18 cellular contexts compared by ENCODE assay signal in genomic region chr1:44511769-44512168, GRCh38.
DNase-seq lines count a peak whose midpoint lies in the region; ATAC-seq, FAIRE-seq and TF ChIP-seq lines count a peak whose summit lies in the region.
"Had no signal": no experiment of that assay in that cellular context is flagged by ENCODE, and none has a peak within 500 bp of the region (broad histone marks: within the 10 kb centered on the region; RNA-seq: fewer than 3 reads in every experiment).

No MANE protein-coding gene starts in this region.

- H3K4me3 Mint-ChIP-seq in activated CD4-positive, alpha-beta T cell treated with anti-CD3 and anti-CD28 coated beads, Interleukin-2, amount 10 ng/mL, durations not matched to agents 24 days and 14 days = no peak overlapping the region
- H3K4me3 Mint-ChIP-seq in T-helper 1 cell treated with Interleukin-12 subunit alpha and Interleukin-12 subunit beta and Interleukin-4 antibody, amounts not matched to agents 30 μg/mL and 1 μg/mL, for 36 hours = peak overlapping the region; percentile 29
- peak overlapping the region; percentile 62 for H3K4me3 Mint-ChIP-seq in memory B cell
- H3K4me3 Mint-ChIP-seq: effector memory CD8-positive, alpha-beta T cell; HFFc6 had no signal

- no peaks in the 10 kb centered on the region for H3K4me1 ChIP-seq in gastroesophageal sphincter
- H3K4me1 ChIP-seq: breast epithelium, tibial artery had no signal

- peak overlapping the region; percentile 30 for H3K27ac Mint-ChIP-seq in activated CD4-positive, alpha-beta T cell treated with anti-CD3 and anti-CD28 coated beads, Interleukin-2, amount 10 ng/mL, durations not matched to agents 24 days and 14 days
- no peak overlapping the region for H3K27ac Mint-ChIP-seq in T-helper 1 cell treated with Interleukin-12 subunit alpha and Interleukin-12 subunit beta and Interleukin-4 antibody, amounts not matched to agents 30 μg/mL and 1 μg/mL, for 36 hours
- peak overlapping the region; percentile 64 for H3K27ac Mint-ChIP-seq in memory B cell
- H3K27ac Mint-ChIP-seq: effector memory CD8-positive, alpha-beta T cell; HFFc6; progenitor cell of endocrine pancreas had no signal

- no peak for DNase-seq in activated CD4-positive, alpha-beta T cell treated with anti-CD3 and anti-CD28 coated beads, Interleukin-2, amount 10 ng/mL, durations not matched to agents 24 days and 14 days
- DNase-seq in activated CD4-positive, alpha-beta T cell treated with anti-CD3 and anti-CD28 coated beads for 4 hours = no peak
- DNase-seq in GM12891 (ENCODE audit: insufficient read length, low spot score) (no peak), memory B cell (ENCODE audit: low spot score in 2 of 2) (no peak), NCI-H82 treated with DMSO at 0.1 percent for 48 hours (lab: John Stamatoyannopoulos, UW; ENCODE audit: unreplicated experiment) (no peak)
- DNase-seq in activated CD4-positive, CD25-positive, alpha-beta regulatory T cell treated with anti-CD3 and anti-CD28 coated beads, Interleukin-2, amount 50 U/mL, for 72 hours = no peak
- DNase-seq: activated naive CD4-positive, alpha-beta T cell treated with anti-CD3 and anti-CD28 coated beads, Interleukin-2, amount 50 U/mL, for 16 hours; effector memory CD8-positive, alpha-beta T cell; HFFc6; naive B cell; NCI-H146; NK-92 treated with Interleukin-12 subunit alpha and Interleukin-12 subunit beta, amount 100 ng/mL, for 24 hours; Right ventricle myocardium superior; tibial artery had no signal

- ATAC-seq in memory B cell (ENCODE audit: low read depth) = peak; percentile 72
- no peak for ATAC-seq in gastroesophageal sphincter
- ATAC-seq: effector memory CD8-positive, alpha-beta T cell had no signal

- H3K4me1 Mint-ChIP-seq in activated CD4-positive, alpha-beta T cell treated with anti-CD3 and anti-CD28 coated beads, Interleukin-2, amount 10 ng/mL, durations not matched to agents 24 days and 14 days = peaks cover 6% of the 10 kb centered on the region
- H3K4me1 Mint-ChIP-seq in T-helper 1 cell treated with Interleukin-12 subunit alpha and Interleukin-12 subunit beta and Interleukin-4 antibody, amounts not matched to agents 30 μg/mL and 1 μg/mL, for 36 hours (ENCODE audit: low read depth) = peaks cover 9% of the 10 kb centered on the region
- peaks cover 39% of the 10 kb centered on the region for H3K4me1 Mint-ChIP-seq in memory B cell

- no peaks in the 10 kb centered on the region for H3K9me3 Mint-ChIP-seq in activated CD4-positive, alpha-beta T cell treated with anti-CD3 and anti-CD28 coated beads, Interleukin-2, amount 10 ng/mL, durations not matched to agents 24 days and 14 days
- H3K9me3 Mint-ChIP-seq in T-helper 1 cell treated with Interleukin-12 subunit alpha and Interleukin-12 subunit beta and Interleukin-4 antibody, amounts not matched to agents 30 μg/mL and 1 μg/mL, for 36 hours = no peaks in the 10 kb centered on the region
- H3K9me3 Mint-ChIP-seq in memory B cell = no peaks in the 10 kb centered on the region
- H3K9me3 Mint-ChIP-seq: effector memory CD8-positive, alpha-beta T cell; HFFc6; naive B cell had no signal

- H3K27me3 Mint-ChIP-seq in activated CD4-positive, alpha-beta T cell treated with anti-CD3 and anti-CD28 coated beads, Interleukin-2, amount 10 ng/mL, durations not matched to agents 24 days and 14 days = peaks cover 24% of the 10 kb centered on the region
- peaks cover 30% of the 10 kb centered on the region for H3K27me3 Mint-ChIP-seq in T-helper 1 cell treated with Interleukin-12 subunit alpha and Interleukin-12 subunit beta and Interleukin-4 antibody, amounts not matched to agents 30 μg/mL and 1 μg/mL, for 36 hours (ENCODE audit: low read depth)
- H3K27me3 Mint-ChIP-seq in memory B cell = peaks cover 10% of the 10 kb centered on the region

- no peak for TF ChIP-seq POLR2A in GM12891 (IDR thresholded peaks at IDR 0.05; ENCODE audit: low read depth, low read length)
- TF ChIP-seq POLR2A in gastroesophageal sphincter (IDR thresholded peaks at IDR 0.05) = no peak

- peak; percentile 9 for FAIRE-seq in GM12891 (lab: Jason Lieb, UNC)

- no peaks in the 10 kb centered on the region for H3K36me3 ChIP-seq in gastroesophageal sphincter
- H3K36me3 ChIP-seq: breast epithelium, tibial artery had no signal

- H3K9me3 ChIP-seq in gastroesophageal sphincter = no peaks in the 10 kb centered on the region
- H3K9me3 ChIP-seq: breast epithelium, tibial artery had no signal

- no peak overlapping the region for H3K27ac ChIP-seq in gastroesophageal sphincter
- H3K27ac ChIP-seq: breast epithelium, tibial artery had no signal

- H3K27me3 ChIP-seq in gastroesophageal sphincter = peaks cover 40% of the 10 kb centered on the region

- no peak overlapping the region for H3K4me3 ChIP-seq in gastroesophageal sphincter
- H3K4me3 ChIP-seq: breast epithelium, tibial artery had no signal

- 52 to 65% methylated on average over 6 to 7 of the region's 7 CpGs for WGBS in gastroesophageal sphincter (ENCODE audit: low coverage in 1 of 2), 2 donors

- no peak for TF ChIP-seq CTCF in gastroesophageal sphincter (IDR thresholded peaks at IDR 0.05)

- no peak for TF ChIP-seq EP300 in gastroesophageal sphincter (IDR thresholded peaks at IDR 0.05)

- no peaks in the 10 kb centered on the region for H3K36me3 Mint-ChIP-seq in activated CD4-positive, alpha-beta T cell treated with anti-CD3 and anti-CD28 coated beads, Interleukin-2, amount 10 ng/mL, durations not matched to agents 24 days and 14 days (ENCODE audit: low read depth)
- H3K36me3 Mint-ChIP-seq in T-helper 1 cell treated with Interleukin-12 subunit alpha and Interleukin-12 subunit beta and Interleukin-4 antibody, amounts not matched to agents 30 μg/mL and 1 μg/mL, for 36 hours (ENCODE audit: low read depth) = no peaks in the 10 kb centered on the region
- H3K36me3 Mint-ChIP-seq in memory B cell = peaks cover 2% of the 10 kb centered on the region
- H3K36me3 Mint-ChIP-seq: naive B cell had no signal

- intact Hi-C loops in activated CD4-positive, alpha-beta T cell treated with anti-CD3 and anti-CD28 coated beads, Interleukin-2, amount 10 ng/mL, durations not matched to agents 24 days and 14 days (cut with micrococcal nuclease) = no loop called here

TF ChIP-seq in GM12891, 5 proteins besides CTCF, POLR2A, EP300 and RAD21:
- no peak for TF ChIP-seq TAF1 (IDR thresholded peaks at IDR 0.05; ENCODE audit: low read depth, low read length)
- TF ChIP-seq PAX5 (IDR thresholded peaks at IDR 0.05; ENCODE audit: insufficient read depth, low read length, severe bottlenecking) = no peak
- no peak for TF ChIP-seq POU2F2 (IDR thresholded peaks at IDR 0.05; ENCODE audit: low read depth, low read length)
- TF ChIP-seq POLR2AphosphoS5 (IDR thresholded peaks at IDR 0.05; ENCODE audit: low read depth, low read length) = no peak
- TF ChIP-seq SPI1 (IDR thresholded peaks at IDR 0.05; ENCODE audit: low read depth, low read length) = no peak
